8 cellular contexts compared by ENCODE assay signal in genomic region chr5:124747770-124748686, GRCh38. TPM values are rescaled to one million over a fixed set of nuclear protein-coding genes. Genes with fewer than 3 reads are reported as not detected.
DNase-seq lines count a peak whose midpoint lies in the region; ATAC-seq and TF ChIP-seq lines count a peak whose summit lies in the region.

No MANE protein-coding gene starts in this region.

- H3K9me3 Mint-ChIP-seq in activated T-cell treated with anti-CD3 and anti-CD28 coated beads, Interleukin-2, amount 50 U/mL, for 72 hours = no peaks in the 10 kb centered on the region
- peaks cover 1% of the 10 kb centered on the region for H3K9me3 Mint-ChIP-seq in endodermal cell
- no peaks in the 10 kb centered on the region for H3K9me3 Mint-ChIP-seq in T-helper 2 cell treated with Interferon-gamma antibody and Interleukin-4, amounts not matched to agents 5 μg/mL and 100 μg/mL, for 36 hours

- H3K36me3 ChIP-seq in OCI-LY3 (replicated peaks; ENCODE audit: low read depth, low read length) = no peaks in the 10 kb centered on the region
- H3K36me3 ChIP-seq in endodermal cell (ENCODE audit: control insufficient read depth, insufficient read depth, low read length) = no peaks in the 10 kb centered on the region
- H3K36me3 ChIP-seq in mucosa of stomach (ENCODE audit: control insufficient read depth, insufficient read depth, low read length) = no peaks in the 10 kb centered on the region

- peak overlapping the region; percentile 97 for H3K4me2 ChIP-seq in OCI-LY3 (ENCODE audit: low read length)

- H2AFZ ChIP-seq in OCI-LY3 (ENCODE audit: low read depth, low read length) = peak overlapping the region; percentile 84; the same call in 1 of the 2 replicates

- H3K36me3 Mint-ChIP-seq in activated T-cell treated with anti-CD3 and anti-CD28 coated beads, Interleukin-2, amount 50 U/mL, for 72 hours (ENCODE audit: insufficient read depth in 2 of 2) = no peaks in the 10 kb centered on the region
- H3K36me3 Mint-ChIP-seq in endodermal cell (ENCODE audit: low read depth) = no peaks in the 10 kb centered on the region
- no peaks in the 10 kb centered on the region for H3K36me3 Mint-ChIP-seq in T-helper 2 cell treated with Interferon-gamma antibody and Interleukin-4, amounts not matched to agents 5 μg/mL and 100 μg/mL, for 36 hours (ENCODE audit: low read depth)

- H3K9ac ChIP-seq in OCI-LY3 (ENCODE audit: low read length) (peak overlapping the region; percentile 98), endodermal cell (ENCODE audit: extremely low read depth, low read length, poor library complexity, severe bottlenecking) (peak overlapping the region; percentile 96), mucosa of stomach (ENCODE audit: low read length) (peak overlapping the region; percentile 78)

- peaks cover 14% of the 10 kb centered on the region for H3K27me3 Mint-ChIP-seq in activated T-cell treated with anti-CD3 and anti-CD28 coated beads, Interleukin-2, amount 50 U/mL, for 72 hours (ENCODE audit: low read depth)
- H3K27me3 Mint-ChIP-seq in endodermal cell (ENCODE audit: insufficient read depth) = no peaks in the 10 kb centered on the region
- peaks cover 55% of the 10 kb centered on the region for H3K27me3 Mint-ChIP-seq in T-helper 2 cell treated with Interferon-gamma antibody and Interleukin-4, amounts not matched to agents 5 μg/mL and 100 μg/mL, for 36 hours (ENCODE audit: low read depth)

- peak in 1 of 2 donors; percentile 46 for ATAC-seq in activated T-cell treated with anti-CD3 and anti-CD28 coated beads, Interleukin-2, amount 50 U/mL, for 72 hours (replicated peaks in 1 of 2)
- ATAC-seq in HG03045 (IDR thresholded peaks at IDR 0.05; ENCODE audit: unreplicated experiment) = peak; percentile 42

- peak overlapping the region; percentile 72 to 81 for H3K4me3 Mint-ChIP-seq in activated T-cell treated with anti-CD3 and anti-CD28 coated beads, Interleukin-2, amount 50 U/mL, for 72 hours
- H3K4me3 Mint-ChIP-seq in endodermal cell = no peak overlapping the region
- H3K4me3 Mint-ChIP-seq in T-helper 2 cell treated with Interferon-gamma antibody and Interleukin-4, amounts not matched to agents 5 μg/mL and 100 μg/mL, for 36 hours = no peak overlapping the region

- H3K9me3 ChIP-seq in OCI-LY3 (ENCODE audit: insufficient read depth, low read length) (no peaks in the 10 kb centered on the region), endodermal cell (ENCODE audit: control insufficient read depth, low read length) (no peaks in the 10 kb centered on the region), mucosa of stomach (ENCODE audit: control insufficient read depth, low read length) (no peaks in the 10 kb centered on the region)

- H3K27ac ChIP-seq in OCI-LY3 (ENCODE audit: low read length) = peak overlapping the region; percentile 95
- H3K27ac ChIP-seq in endodermal cell (ENCODE audit: low read depth, low read length) = peak overlapping the region; percentile 98

- WGBS in endodermal cell (ENCODE audit: insufficient coverage in 1 of 2, insufficient read length in 1 of 2), 2 experiments = 0% methylated on average over 4 to 15 of the region's 17 CpGs

- no peaks in the 10 kb centered on the region for H3K27me3 ChIP-seq in OCI-LY3 (ENCODE audit: low read depth, low read length)
- no peaks in the 10 kb centered on the region for H3K27me3 ChIP-seq in endodermal cell (ENCODE audit: control insufficient read depth, insufficient read depth, low read length, poor library complexity, severe bottlenecking)
- no peaks in the 10 kb centered on the region for H3K27me3 ChIP-seq in mucosa of stomach (ENCODE audit: control insufficient read depth, insufficient read depth, low read length)

- H3K4me3 ChIP-seq in OCI-LY3 (ENCODE audit: low read length) (peak overlapping the region; percentile 87), endodermal cell (ENCODE audit: low read length) (peak overlapping the region; percentile 95), mucosa of stomach (ENCODE audit: low read length) (peak overlapping the region; percentile 26)

- peaks cover 20% of the 10 kb centered on the region for H3K4me1 Mint-ChIP-seq in activated T-cell treated with anti-CD3 and anti-CD28 coated beads, Interleukin-2, amount 50 U/mL, for 72 hours (ENCODE audit: low read depth)
- peaks cover 24% of the 10 kb centered on the region for H3K4me1 Mint-ChIP-seq in endodermal cell
- H3K4me1 Mint-ChIP-seq in T-helper 2 cell treated with Interferon-gamma antibody and Interleukin-4, amounts not matched to agents 5 μg/mL and 100 μg/mL, for 36 hours (ENCODE audit: low read depth) = peaks cover 3% of the 10 kb centered on the region

- peaks cover 38% of the 10 kb centered on the region for H3K4me1 ChIP-seq in OCI-LY3 (ENCODE audit: low read length)
- H3K4me1 ChIP-seq in endodermal cell (ENCODE audit: control insufficient read depth, insufficient read depth, low read length) = no peaks in the 10 kb centered on the region
- peaks cover 4% of the 10 kb centered on the region for H3K4me1 ChIP-seq in mucosa of stomach (ENCODE audit: control insufficient read depth, insufficient read depth, low read length)

- DNase-seq in activated T-cell treated with anti-CD3 and anti-CD28 coated beads, Interleukin-2, amount 50 U/mL, for 72 hours = no peak
- no peak for DNase-seq in activated T-cell treated with anti-CD3 and anti-CD28 coated beads, Interleukin-2, amount 50 U/mL, for 1 hour
- no peak for DNase-seq in endodermal cell
- no peak for DNase-seq in activated effector memory CD4-positive, alpha-beta T cell treated with anti-CD3 and anti-CD28 coated beads, Interleukin-2, amount 50 U/mL, for 16 hours
- DNase-seq in T-helper 2 cell treated with Interferon-gamma antibody and Interleukin-4, amounts not matched to agents 5 μg/mL and 100 μg/mL, for 36 hours (ENCODE audit: low spot score) = no peak

- TF ChIP-seq CTCF in OCI-LY3 (IDR thresholded peaks at IDR 0.05; ENCODE audit: low read depth, low read length) (no peak), endodermal cell (conservative IDR thresholded peaks at IDR 0.05) (no peak)

- H3K79me2 ChIP-seq in OCI-LY3 (ENCODE audit: low read length) = no peaks in the 10 kb centered on the region

- H3K27ac Mint-ChIP-seq in activated T-cell treated with anti-CD3 and anti-CD28 coated beads, Interleukin-2, amount 50 U/mL, for 72 hours = no peak overlapping the region
- peak overlapping the region; percentile 96 for H3K27ac Mint-ChIP-seq in endodermal cell
- no peak overlapping the region for H3K27ac Mint-ChIP-seq in T-helper 2 cell treated with Interferon-gamma antibody and Interleukin-4, amounts not matched to agents 5 μg/mL and 100 μg/mL, for 36 hours

- no peaks in the 10 kb centered on the region for H4K20me1 ChIP-seq in OCI-LY3 (ENCODE audit: insufficient read depth, low read length)

RNA-seq across cellular contexts. Expression of gene ZNF608, which starts 1.6 kb away (rescaled TPM):
- under 1 TPM in 1 of 2 donors, not detected in 1; 0.05 TPM for total RNA-seq in activated T-cell treated with anti-CD3 and anti-CD28 coated beads, Interleukin-2, amount 50 U/mL, for 72 hours
- 100 to 1,000 TPM; 138 to 140 TPM for total RNA-seq in endodermal cell
- 85.1 TPM for polyA plus RNA-seq in endodermal cell (2013, experiment 1 of 2)
- 84.0 TPM for polyA plus RNA-seq in endodermal cell (2013, experiment 2 of 2)

Comparison
In these comparisons a context has a peak if more than half of its experiments do, and no peak if none do; other contexts are left out.
1. H3K4me3 Mint-ChIP-seq: peak in activated T-cell treated with anti-CD3 and anti-CD28 coated beads, Interleukin-2, amount 50 U/mL, for 72 hours (2 of 2); none in endodermal cell (single experiment) and T-helper 2 cell treated with Interferon-gamma antibody and Interleukin-4, amounts not matched to agents 5 μg/mL and 100 μg/mL, for 36 hours (single experiment).
2. H3K4me3 ChIP-seq: peak in every context shown above with its lines; median percentile 95 in endodermal cell; 87 in OCI-LY3; 26 in mucosa of stomach.
3. RNA of gene ZNF608, which starts 1.6 kb away (total RNA-seq): 138 to 140 TPM in endodermal cell; 0.05 TPM in activated T-cell treated with anti-CD3 and anti-CD28 coated beads, Interleukin-2, amount 50 U/mL, for 72 hours; every median in the first group is over 100 times any median in the second.
4. Peak in every context shown above with its lines, with median percentiles within 50 percentile points of each other: H3K9ac ChIP-seq.